Comparison of ENCODE assay signal across 24 cellular contexts in the genomic region with DNA sequence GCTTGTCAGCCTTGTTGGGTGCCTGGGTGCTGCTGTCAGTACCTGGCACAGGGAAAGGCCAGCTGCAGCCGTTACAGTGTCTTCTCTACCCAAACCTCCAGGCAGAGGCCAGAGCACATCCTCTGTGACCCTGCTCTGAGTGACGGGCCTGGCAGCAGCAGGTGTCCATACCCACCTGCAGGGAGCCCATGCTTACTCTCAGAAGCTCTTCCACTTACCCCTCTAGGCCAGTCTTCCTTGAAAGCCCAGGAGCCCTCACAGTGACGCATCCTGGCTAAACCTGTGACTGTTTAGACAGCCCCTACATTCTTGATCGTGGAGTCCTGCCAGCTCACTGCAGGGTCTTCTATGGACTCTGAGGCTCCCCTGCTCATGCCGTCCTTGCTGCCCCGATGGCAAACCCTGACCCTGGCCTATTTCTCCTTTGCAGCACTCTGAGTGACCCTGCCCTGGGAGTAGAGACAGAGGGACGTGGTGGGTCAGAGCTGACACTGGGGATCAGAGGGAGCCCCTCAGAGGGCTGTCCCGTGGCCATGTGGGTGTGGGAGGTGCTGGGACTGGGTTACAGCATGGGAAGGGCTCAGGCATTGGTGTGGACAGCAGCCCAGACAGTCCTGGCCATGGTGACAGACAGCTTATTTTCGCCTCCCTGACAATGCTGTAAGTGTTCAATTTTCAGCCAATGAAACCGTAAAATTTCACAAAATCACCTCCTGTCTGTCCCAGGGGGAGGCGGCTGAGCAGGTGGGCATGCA.
DNase-seq lines count a peak whose midpoint lies in the region; ATAC-seq lines count a peak whose summit lies in the region.
"Had no signal": no experiment of that assay in that cellular context is flagged by ENCODE, and none has a peak within 500 bp of the region (broad histone marks: within the 10 kb centered on the region; RNA-seq: fewer than 3 reads in every experiment).

No MANE protein-coding gene starts in this region.

- H3K4me3 ChIP-seq in BLaER1 = no peak overlapping the region
- H3K4me3 ChIP-seq: adrenal gland, HAP-1, transverse colon had no signal

- H3K27me3 Mint-ChIP-seq in natural killer cell treated with Interleukin-12 subunit alpha and Interleukin-12 subunit beta and Interleukin-15 and Interleukin-18, amount 100 ng/mL, for 72 hours = peaks cover 4 to 5% of the 10 kb centered on the region in 2 donors
- peaks cover 29 to 64% of the 10 kb centered on the region in 2 donors for H3K27me3 Mint-ChIP-seq in effector memory CD8-positive, alpha-beta T cell
- H3K27me3 Mint-ChIP-seq in activated T-cell treated with anti-CD3 and anti-CD28 coated beads, Interleukin-2, amount 50 U/mL, for 24 hours = peaks cover 26% of the 10 kb centered on the region
- H3K27me3 Mint-ChIP-seq: stimulated activated naive CD8-positive, alpha-beta T cell treated with anti-CD3 and anti-CD28 coated beads, Interleukin-15, Interleukin-2, amounts not matched to agents 100 ng/mL and 50 ng/mL, for 24 hours had no signal

- peaks cover 29% of the 10 kb centered on the region for H3K4me1 ChIP-seq in BLaER1
- H3K4me1 ChIP-seq: adrenal gland, parathyroid adenoma, transverse colon had no signal

- H3K4me3 Mint-ChIP-seq in natural killer cell treated with Interleukin-12 subunit alpha and Interleukin-12 subunit beta and Interleukin-15 and Interleukin-18, amount 100 ng/mL, for 72 hours = no peak overlapping the region
- H3K4me3 Mint-ChIP-seq in effector memory CD8-positive, alpha-beta T cell = no peak overlapping the region
- no peak overlapping the region for H3K4me3 Mint-ChIP-seq in activated T-cell treated with anti-CD3 and anti-CD28 coated beads, Interleukin-2, amount 50 U/mL, for 24 hours
- H3K4me3 Mint-ChIP-seq: CD4-positive, CD25-positive, alpha-beta regulatory T cell; naive B cell; stimulated activated naive CD8-positive, alpha-beta T cell treated with anti-CD3 and anti-CD28 coated beads, Interleukin-15, Interleukin-2, amounts not matched to agents 100 ng/mL and 50 ng/mL, for 24 hours; T-helper 1 cell treated with Interleukin-12 subunit alpha and Interleukin-12 subunit beta and Interleukin-4 antibody, amounts not matched to agents 30 μg/mL and 1 μg/mL, for 36 hours had no signal

- H3K27me3 ChIP-seq in BLaER1 = no peaks in the 10 kb centered on the region
- H3K27me3 ChIP-seq: transverse colon had no signal

- H3K27ac ChIP-seq in BLaER1 = no peak overlapping the region
- H3K27ac ChIP-seq: adrenal gland, parathyroid adenoma, transverse colon had no signal

- no peak overlapping the region; the same call in 1 of the 2 replicates for H3K9ac ChIP-seq in BLaER1
- H3K9ac ChIP-seq: parathyroid adenoma had no signal

- ATAC-seq in natural killer cell treated with Interleukin-12 subunit alpha and Interleukin-12 subunit beta and Interleukin-15 and Interleukin-18, amount 100 ng/mL, for 72 hours = no peak
- ATAC-seq in HG03175 (IDR thresholded peaks at IDR 0.05; ENCODE audit: unreplicated experiment) = no peak
- ATAC-seq in HG03432 (IDR thresholded peaks at IDR 0.05; ENCODE audit: unreplicated experiment) = no peak
- ATAC-seq in effector memory CD8-positive, alpha-beta T cell (replicated peaks) = no peak
- ATAC-seq: left colon, sciatic nerve had no signal

- H3K36me3 Mint-ChIP-seq in natural killer cell treated with Interleukin-12 subunit alpha and Interleukin-12 subunit beta and Interleukin-15 and Interleukin-18, amount 100 ng/mL, for 72 hours = no peaks in the 10 kb centered on the region
- no peaks in the 10 kb centered on the region for H3K36me3 Mint-ChIP-seq in effector memory CD8-positive, alpha-beta T cell (ENCODE audit: insufficient read depth)
- no peaks in the 10 kb centered on the region for H3K36me3 Mint-ChIP-seq in activated T-cell treated with anti-CD3 and anti-CD28 coated beads, Interleukin-2, amount 50 U/mL, for 24 hours (ENCODE audit: low read depth)
- H3K36me3 Mint-ChIP-seq: CD4-positive, CD25-positive, alpha-beta regulatory T cell had no signal

- H3K36me3 ChIP-seq in BLaER1 = no peaks in the 10 kb centered on the region
- H3K36me3 ChIP-seq: adrenal gland, HAP-1, transverse colon had no signal

- H3K9me3 ChIP-seq in BLaER1 = peaks cover 8% of the 10 kb centered on the region; the same call in 1 of the 2 replicates
- H3K9me3 ChIP-seq: adrenal gland, HAP-1, transverse colon had no signal

- DNase-seq in D341Med (ENCODE audit: low spot score) = peak; percentile 17
- peak; percentile 44 for DNase-seq in ecto neural progenitor cell (ENCODE audit: low spot score)
- peak; percentile 54 for DNase-seq in natural killer cell treated with Interleukin-12 subunit alpha and Interleukin-12 subunit beta and Interleukin-15 and Interleukin-18, amount 100 ng/mL, for 72 hours (ENCODE audit: low spot score)
- no peak for DNase-seq in effector memory CD8-positive, alpha-beta T cell
- no peak for DNase-seq in activated T-cell treated with anti-CD3 and anti-CD28 coated beads, Interleukin-2, amount 50 U/mL, for 24 hours
- DNase-seq: activated CD4-positive, alpha-beta T cell treated with anti-CD3 and anti-CD28 coated beads for 4 hours; activated gamma-delta T cell treated with Interleukin-2 at 50 U/mL for 16 hours; CD4-positive, CD25-positive, alpha-beta regulatory T cell; left colon; naive B cell; NCI-H1092 treated with DMSO at 0.1 percent for 48 hours; NCI-H2029; NCI-H345; NCI-H748 treated with DMSO at 0.1 percent for 48 hours; transverse colon had no signal

- H3K4me1 Mint-ChIP-seq in natural killer cell treated with Interleukin-12 subunit alpha and Interleukin-12 subunit beta and Interleukin-15 and Interleukin-18, amount 100 ng/mL, for 72 hours (ENCODE audit: low read depth in 2 of 2) = peaks cover 11 to 13% of the 10 kb centered on the region in 2 donors
- H3K4me1 Mint-ChIP-seq in effector memory CD8-positive, alpha-beta T cell (ENCODE audit: low read depth in 2 of 2) = peaks cover 3 to 4% of the 10 kb centered on the region in 2 donors
- H3K4me1 Mint-ChIP-seq in activated T-cell treated with anti-CD3 and anti-CD28 coated beads, Interleukin-2, amount 50 U/mL, for 24 hours (ENCODE audit: low read depth) = peaks cover 12% of the 10 kb centered on the region
- H3K4me1 Mint-ChIP-seq: naive B cell had no signal

- H3K9me3 Mint-ChIP-seq in natural killer cell treated with Interleukin-12 subunit alpha and Interleukin-12 subunit beta and Interleukin-15 and Interleukin-18, amount 100 ng/mL, for 72 hours = no peaks in the 10 kb centered on the region
- H3K9me3 Mint-ChIP-seq in effector memory CD8-positive, alpha-beta T cell = no peaks in the 10 kb centered on the region
- H3K9me3 Mint-ChIP-seq in activated T-cell treated with anti-CD3 and anti-CD28 coated beads, Interleukin-2, amount 50 U/mL, for 24 hours = no peaks in the 10 kb centered on the region
- H3K9me3 Mint-ChIP-seq: stimulated activated naive CD8-positive, alpha-beta T cell treated with anti-CD3 and anti-CD28 coated beads, Interleukin-15, Interleukin-2, amounts not matched to agents 100 ng/mL and 50 ng/mL, for 24 hours; T-helper 1 cell treated with Interleukin-12 subunit alpha and Interleukin-12 subunit beta and Interleukin-4 antibody, amounts not matched to agents 30 μg/mL and 1 μg/mL, for 36 hours had no signal

- H4K20me1 ChIP-seq in BLaER1 = no peaks in the 10 kb centered on the region

- H3K4me2 ChIP-seq in BLaER1 = peak overlapping the region; percentile 13

- peak overlapping the region in 1 of 2 donors; percentile 34 for H3K27ac Mint-ChIP-seq in natural killer cell treated with Interleukin-12 subunit alpha and Interleukin-12 subunit beta and Interleukin-15 and Interleukin-18, amount 100 ng/mL, for 72 hours
- H3K27ac Mint-ChIP-seq in effector memory CD8-positive, alpha-beta T cell = no peak overlapping the region
- no peak overlapping the region for H3K27ac Mint-ChIP-seq in activated T-cell treated with anti-CD3 and anti-CD28 coated beads, Interleukin-2, amount 50 U/mL, for 24 hours
- H3K27ac Mint-ChIP-seq: CD4-positive, CD25-positive, alpha-beta regulatory T cell; stimulated activated naive CD8-positive, alpha-beta T cell treated with anti-CD3 and anti-CD28 coated beads, Interleukin-15, Interleukin-2, amounts not matched to agents 100 ng/mL and 50 ng/mL, for 24 hours; T-helper 1 cell treated with Interleukin-12 subunit alpha and Interleukin-12 subunit beta and Interleukin-4 antibody, amounts not matched to agents 30 μg/mL and 1 μg/mL, for 36 hours had no signal

Comparison
In these comparisons a context has a peak if more than half of its experiments do, and no peak if none do; other contexts are left out.
1. DNase-seq: peak in D341Med (single experiment), ecto neural progenitor cell (single experiment) and natural killer cell treated with Interleukin-12 subunit alpha and Interleukin-12 subunit beta and Interleukin-15 and Interleukin-18, amount 100 ng/mL, for 72 hours (single experiment); none in effector memory CD8-positive, alpha-beta T cell (0 of 3) and activated T-cell treated with anti-CD3 and anti-CD28 coated beads, Interleukin-2, amount 50 U/mL, for 24 hours (single experiment).